9 cellular contexts compared by ENCODE assay signal in genomic region chr11:3161309-3161708, GRCh38. TPM values are rescaled to one million over a fixed set of nuclear protein-coding genes. Genes with fewer than 3 reads are reported as not detected.
DNase-seq lines count a peak whose midpoint lies in the region; ATAC-seq and TF ChIP-seq lines count a peak whose summit lies in the region.
"Had no signal": no experiment of that assay in that cellular context is flagged by ENCODE, and none has a peak within 500 bp of the region (broad histone marks: within the 10 kb centered on the region; RNA-seq: fewer than 3 reads in every experiment).

No MANE protein-coding gene starts in this region.

- no peak overlapping the region for H3K23ac ChIP-seq in mesenchymal stem cell (ENCODE audit: low read length in 2 of 2)

- peak overlapping the region; percentile 12 for H4K8ac ChIP-seq in mesenchymal stem cell (ENCODE audit: low read length)

- H3K4ac ChIP-seq in mesenchymal stem cell (ENCODE audit: low read depth in 1 of 2, low read length in 2 of 2): no peak overlapping the region

- H3K14ac ChIP-seq in mesenchymal stem cell (ENCODE audit: low read length in 2 of 2): no peak overlapping the region

- no peak overlapping the region for H2AFZ ChIP-seq in mesenchymal stem cell (ENCODE audit: low read depth, low read length)

- H3K4me3 ChIP-seq in HL-60 (replicated peaks; ENCODE audit: insufficient read depth, low read length) (peak overlapping the region; percentile 38; the same call in 1 of the 2 replicates), duodenal mucosa (ENCODE audit: low read depth in 1 of 2, low read length in 2 of 2) (no peak overlapping the region), mesenchymal stem cell (ENCODE audit: insufficient read depth in 1 of 2, low read depth in 1 of 2, low read length in 2 of 2) (peak overlapping the region in 1 of 2 experiments; percentile 82), subcutaneous abdominal adipose tissue (ENCODE audit: low read depth in 1 of 5, low read length in 5 of 5) (peak overlapping the region in 4 of 5 donors; percentile 27 to 67 (median 60))

- H3K9me3 ChIP-seq in duodenal mucosa (ENCODE audit: control insufficient read depth in 1 of 2, low read length in 2 of 2) (no peaks in the 10 kb centered on the region), mesenchymal stem cell (ENCODE audit: control insufficient read depth, low read length) (no peaks in the 10 kb centered on the region), subcutaneous abdominal adipose tissue (ENCODE audit: control insufficient read depth in 5 of 5, low read length in 5 of 5) (no peaks in the 10 kb centered on the region)

- no peaks in the 10 kb centered on the region for H3K27me3 ChIP-seq in HL-60 (ENCODE audit: insufficient read depth, poor library complexity, severe bottlenecking)
- peaks cover 0 to 3% of the 10 kb centered on the region in 2 donors for H3K27me3 ChIP-seq in duodenal mucosa (ENCODE audit: control insufficient read depth in 1 of 2, insufficient read depth in 2 of 2, low read length in 2 of 2)
- peaks cover 3 to 5% of the 10 kb centered on the region in 2 experiments for H3K27me3 ChIP-seq in mesenchymal stem cell (ENCODE audit: control insufficient read depth in 1 of 2, insufficient read depth in 1 of 2, low read length in 2 of 2)
- no peaks in the 10 kb centered on the region for H3K27me3 ChIP-seq in subcutaneous abdominal adipose tissue (ENCODE audit: control insufficient read depth in 5 of 5, insufficient read depth in 4 of 5, low read length in 5 of 5)

- no peak overlapping the region for H2BK12ac ChIP-seq in mesenchymal stem cell (ENCODE audit: low read length in 2 of 2)

- no peak for ATAC-seq in GM21619 (IDR thresholded peaks at IDR 0.05; ENCODE audit: unreplicated experiment)

- no peak overlapping the region for H2BK15ac ChIP-seq in mesenchymal stem cell (ENCODE audit: low read depth, poor library complexity, severe bottlenecking)

- H3K18ac ChIP-seq in mesenchymal stem cell (ENCODE audit: low read depth in 1 of 2, low read length in 2 of 2): peak overlapping the region in 1 of 2 experiments; percentile 16

- H2BK5ac ChIP-seq in mesenchymal stem cell (ENCODE audit: low read depth, low read length, poor library complexity, severe bottlenecking): no peak overlapping the region

- TF ChIP-seq CTCF in HL-60 (IDR thresholded peaks at IDR 0.05; ENCODE audit: insufficient read depth, low read length): no peak

- WGBS in mesenchymal stem cell: 83% methylated on average over 10 of the region's 14 CpGs

- no peak overlapping the region for H2BK120ac ChIP-seq in mesenchymal stem cell (ENCODE audit: low read depth, low read length)

- no peak overlapping the region for H2AK5ac ChIP-seq in mesenchymal stem cell (ENCODE audit: low read length, severe bottlenecking)

- H3K9ac ChIP-seq in duodenal mucosa (ENCODE audit: low read depth in 1 of 2, low read length in 2 of 2) (no peak overlapping the region), mesenchymal stem cell (ENCODE audit: low read length) (no peak overlapping the region), subcutaneous abdominal adipose tissue (ENCODE audit: low read length in 5 of 5) (peak overlapping the region in 2 of 5 donors; percentile 20 to 62)

- H3K4me2 ChIP-seq in mesenchymal stem cell (ENCODE audit: low read length, poor library complexity, severe bottlenecking): no peak overlapping the region

- H3K4me1 ChIP-seq in duodenal mucosa (ENCODE audit: control insufficient read depth in 1 of 2, insufficient read depth in 2 of 2, low read length in 2 of 2) (peaks cover 38 to 53% of the 10 kb centered on the region in 2 donors), mesenchymal stem cell (ENCODE audit: control insufficient read depth, insufficient read depth, low read depth, low read length) (peaks cover 66% of the 10 kb centered on the region), subcutaneous abdominal adipose tissue (ENCODE audit: control insufficient read depth in 5 of 5, insufficient read depth in 5 of 5, low read length in 5 of 5) (peaks cover 11 to 81% (median 76%) of the 10 kb centered on the region in 5 donors)

- H3K79me1 ChIP-seq in mesenchymal stem cell (replicated peaks; ENCODE audit: low read length, poor library complexity, severe bottlenecking): peaks cover 54% of the 10 kb centered on the region

- H3K27ac ChIP-seq in HL-60 (replicated peaks): no peak overlapping the region
- peak overlapping the region; percentile 42 for H3K27ac ChIP-seq in duodenal mucosa (ENCODE audit: low read depth, low read length)
- H3K27ac ChIP-seq in mesenchymal stem cell (ENCODE audit: low read length, poor library complexity, severe bottlenecking): no peak overlapping the region
- peak overlapping the region; percentile 62 for H3K27ac ChIP-seq in subcutaneous abdominal adipose tissue (ENCODE audit: low read depth, low read length)

- H3K36me3 ChIP-seq in duodenal mucosa (ENCODE audit: control insufficient read depth in 1 of 2, insufficient read depth in 2 of 2, low read length in 2 of 2) (no peaks in the 10 kb centered on the region), mesenchymal stem cell (ENCODE audit: control insufficient read depth in 1 of 2, insufficient read depth in 2 of 2, low read depth in 1 of 2, low read length in 2 of 2) (peaks cover 0 to 21% of the 10 kb centered on the region in 2 experiments), subcutaneous abdominal adipose tissue (ENCODE audit: control insufficient read depth in 5 of 5, insufficient read depth in 5 of 5, low read length in 5 of 5) (no peaks in the 10 kb centered on the region)

- DNase-seq in HL-60 (ENCODE audit: low read depth in 1 of 2, low spot score in 1 of 2) (no peak), mesenchymal stem cell (peak; percentile 51), hypothalamus (lab: John Stamatoyannopoulos, UW) (no peak), hepatic stellate cell (ENCODE audit: low spot score) (no peak)
- DNase-seq in activated effector memory CD4-positive, alpha-beta T cell treated with anti-CD3 and anti-CD28 coated beads, Interleukin-2, amount 50 U/mL, for 16 hours: no peak
- DNase-seq: cortex of kidney had no signal

- no peak overlapping the region for H4K91ac ChIP-seq in mesenchymal stem cell (ENCODE audit: low read length)

RNA-seq across cellular contexts. Expression of gene OSBPL5, which starts 3.8 kb away (rescaled TPM):
- 13.7 TPM for polyA plus RNA-seq in mesenchymal stem cell (2013, experiment 1 of 2)
- 14.6 TPM for polyA plus RNA-seq in mesenchymal stem cell (2013, experiment 2 of 2)

RNA-seq across cellular contexts. Expression of gene MRGPRG, which starts 57.3 kb away (rescaled TPM):
- not detected for polyA plus RNA-seq in mesenchymal stem cell (2013, experiment 1 of 2)
- polyA plus RNA-seq in mesenchymal stem cell (2013, experiment 2 of 2): not detected

Comparison
In these comparisons a context has a peak if more than half of its experiments do, and no peak if none do; other contexts are left out.
1. H3K27ac ChIP-seq: peak in duodenal mucosa (single experiment) and subcutaneous abdominal adipose tissue (single experiment); none in HL-60 (single experiment) and mesenchymal stem cell (single experiment).
2. H3K4me3 ChIP-seq: peak in HL-60 (single experiment) and subcutaneous abdominal adipose tissue (4 of 5); none in duodenal mucosa (0 of 2).